ENCODE assay signal across 26 cellular contexts in genomic region chr7:81751619-81752317, GRCh38. TPM values are rescaled to one million over a fixed set of nuclear protein-coding genes. Genes with fewer than 3 reads are reported as not detected.
"Had no signal": no experiment of that assay in that cellular context is flagged by ENCODE, and none has a peak within 500 bp of the region (broad histone marks: within the 10 kb centered on the region; RNA-seq: fewer than 3 reads in every experiment).

No MANE protein-coding gene starts in this region.

- H3K36me3 ChIP-seq: left ventricle myocardium inferior, neural progenitor cell, ovary, right atrium auricular region, right lobe of liver had no signal

- H3K27ac ChIP-seq: left ventricle myocardium inferior, neural progenitor cell, ovary, right atrium auricular region, right lobe of liver, tibial nerve, vagina had no signal

- H3K27ac Mint-ChIP-seq: mesothelial cell of epicardium; naive B cell; natural killer cell; neural progenitor cell; progenitor cell of endocrine pancreas; stimulated activated memory B cell treated with anti-CD40 and anti-IgM and Interleukin-4, amounts not matched to agents 10 μg/mL and 1 μg/mL and 100 μg/mL, for 72 hours; stimulated activated naive CD8-positive, alpha-beta T cell treated with anti-CD3 and anti-CD28 coated beads, Interleukin-15, amount 100 ng/mL, for 72 hours; type B pancreatic cell had no signal

- H3K4me1 ChIP-seq: left ventricle myocardium inferior, neural progenitor cell, right atrium auricular region, right lobe of liver, tibial nerve, vagina had no signal

- H3K9me3 ChIP-seq: left ventricle myocardium inferior, ovary, right atrium auricular region, right lobe of liver, tibial nerve, vagina had no signal

- H3K4me3 ChIP-seq: left ventricle myocardium inferior, lung, neural progenitor cell, ovary, right atrium auricular region, right lobe of liver, smooth muscle cell, tibial nerve, vagina had no signal

- DNase-seq: islet precursor cell; left ventricle myocardium inferior; mesendoderm; naive B cell; natural killer cell; nephron progenitor cell; ovary; right lobe of liver; stimulated activated CD4-positive, alpha-beta T cell treated with anti-CD3 and anti-CD28 coated beads, Interleukin-1b, Interleukin-23, amount 100 ng/mL, for 48 hours; stimulated activated CD4-positive, alpha-beta T cell treated with anti-CD3 and anti-CD28 coated beads, Interleukin-2, amount 100 ng/mL, for 48 hours; stimulated activated CD4-positive, alpha-beta T cell treated with anti-CD3 and anti-CD28 coated beads, Interleukin-4, amount 100 ng/mL, for 4 hours; stimulated activated CD8-positive, alpha-beta memory T cell treated with anti-CD3 and anti-CD28 coated beads, Interleukin-4, amount 100 ng/mL, for 48 hours; stimulated activated naive CD4-positive, alpha-beta T cell treated with Interleukin-2 at 50 U/mL for 16 hours; stimulated activated naive CD8-positive, alpha-beta T cell treated with anti-CD3 and anti-CD28 coated beads, Interleukin-15, amount 100 ng/mL, for 72 hours; substantia nigra had no signal

- H3K36me3 Mint-ChIP-seq: naive B cell; natural killer cell; neural progenitor cell; stimulated activated memory B cell treated with anti-CD40 and anti-IgM and Interleukin-4, amounts not matched to agents 10 μg/mL and 1 μg/mL and 100 μg/mL, for 72 hours; type B pancreatic cell had no signal

- H3K4me1 Mint-ChIP-seq: mesothelial cell of epicardium; naive B cell; natural killer cell; neural progenitor cell; stimulated activated memory B cell treated with anti-CD40 and anti-IgM and Interleukin-4, amounts not matched to agents 10 μg/mL and 1 μg/mL and 100 μg/mL, for 72 hours; stimulated activated naive CD8-positive, alpha-beta T cell treated with anti-CD3 and anti-CD28 coated beads, Interleukin-15, amount 100 ng/mL, for 72 hours had no signal

- H3K9me3 Mint-ChIP-seq: nephron progenitor cell; neural progenitor cell; stimulated activated memory B cell treated with anti-CD40 and anti-IgM and Interleukin-4, amounts not matched to agents 10 μg/mL and 1 μg/mL and 100 μg/mL, for 72 hours; stimulated activated naive CD8-positive, alpha-beta T cell treated with anti-CD3 and anti-CD28 coated beads, Interleukin-15, amount 100 ng/mL, for 72 hours; type B pancreatic cell had no signal

- H3K9ac ChIP-seq: neural progenitor cell had no signal

- H3K4me2 ChIP-seq: neural progenitor cell, smooth muscle cell had no signal

- H3K4me3 Mint-ChIP-seq: mesothelial cell of epicardium; naive B cell; natural killer cell; nephron progenitor cell; neural progenitor cell; stimulated activated memory B cell treated with anti-CD40 and anti-IgM and Interleukin-4, amounts not matched to agents 10 μg/mL and 1 μg/mL and 100 μg/mL, for 72 hours; stimulated activated naive CD8-positive, alpha-beta T cell treated with anti-CD3 and anti-CD28 coated beads, Interleukin-15, amount 100 ng/mL, for 72 hours; type B pancreatic cell had no signal

- H3K27me3 Mint-ChIP-seq: naive B cell; progenitor cell of endocrine pancreas; stimulated activated memory B cell treated with anti-CD40 and anti-IgM and Interleukin-4, amounts not matched to agents 10 μg/mL and 1 μg/mL and 100 μg/mL, for 72 hours; stimulated activated naive CD8-positive, alpha-beta T cell treated with anti-CD3 and anti-CD28 coated beads, Interleukin-15, amount 100 ng/mL, for 72 hours; type B pancreatic cell had no signal

- H3K27me3 ChIP-seq: neural progenitor cell, ovary, right atrium auricular region, right lobe of liver, tibial nerve, vagina had no signal

- ATAC-seq: natural killer cell; right lobe of liver; stimulated activated memory B cell treated with anti-CD40 and anti-IgM and Interleukin-4, amounts not matched to agents 10 μg/mL and 1 μg/mL and 100 μg/mL, for 72 hours; stimulated activated naive CD8-positive, alpha-beta T cell treated with anti-CD3 and anti-CD28 coated beads, Interleukin-15, amount 100 ng/mL, for 72 hours had no signal

- H2AFZ ChIP-seq: neural progenitor cell had no signal

RNA-seq across cellular contexts. Expression of gene HGF, which starts 18.1 kb away (rescaled TPM):
- total RNA-seq: kidney epithelial cell, progenitor cell of endocrine pancreas had no signal
